Comparison of ENCODE assay signal across 9 cellular contexts in the genomic region with DNA sequence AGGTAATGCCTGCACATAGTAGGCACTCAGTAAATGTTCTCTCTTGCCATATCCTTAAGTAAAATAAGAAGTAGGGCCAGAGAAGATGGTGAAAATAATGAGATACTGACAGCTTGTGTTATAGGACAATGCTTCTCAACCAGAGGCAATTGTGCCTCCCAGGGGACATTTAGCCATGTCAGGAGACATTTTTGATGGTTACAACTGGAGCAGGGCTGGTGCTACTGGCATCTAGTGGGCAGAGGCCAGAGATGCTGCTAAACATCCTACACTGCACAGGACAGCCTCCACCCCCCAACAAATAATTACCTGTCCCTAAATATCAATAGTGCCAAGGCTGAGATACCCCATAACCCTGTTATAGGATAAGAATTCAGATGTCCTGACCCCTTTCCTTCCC. TPM values are rescaled to one million over a fixed set of nuclear protein-coding genes. Genes with fewer than 3 reads are reported as not detected.
DNase-seq lines count a peak whose midpoint lies in the region; ATAC-seq, FAIRE-seq and TF ChIP-seq lines count a peak whose summit lies in the region.
"Had no signal": no experiment of that assay in that cellular context is flagged by ENCODE, and none has a peak within 500 bp of the region (broad histone marks: within the 10 kb centered on the region; RNA-seq: fewer than 3 reads in every experiment).

No MANE protein-coding gene starts in this region.

- no peaks in the 10 kb centered on the region for H3K9me3 Mint-ChIP-seq in CD4-positive, CD25-positive, alpha-beta regulatory T cell
- no peaks in the 10 kb centered on the region for H3K9me3 Mint-ChIP-seq in activated CD4-positive, alpha-beta T cell treated with anti-CD3 and anti-CD28 coated beads, Interleukin-2, amount 10 ng/mL, durations not matched to agents 7 days and 5 days

- H3K4me1 ChIP-seq in CD4-positive, CD25-positive, alpha-beta regulatory T cell (ENCODE audit: control insufficient read depth, insufficient read depth, low read length, poor library complexity, severe bottlenecking): peaks cover 33% of the 10 kb centered on the region
- peaks cover 5% of the 10 kb centered on the region for H3K4me1 ChIP-seq in HEK293 (ENCODE audit: control insufficient read depth, insufficient read depth, low read length)

- no peaks in the 10 kb centered on the region for H3K9me3 ChIP-seq in CD4-positive, CD25-positive, alpha-beta regulatory T cell (ENCODE audit: control insufficient read depth in 2 of 2, low read length in 2 of 2)
- no peaks in the 10 kb centered on the region for H3K9me3 ChIP-seq in HEK293 (ENCODE audit: control insufficient read depth, insufficient read depth, low read depth, low read length)
- H3K9me3 ChIP-seq: thoracic aorta had no signal

- H3K4me1 Mint-ChIP-seq in CD4-positive, CD25-positive, alpha-beta regulatory T cell: peaks cover 0 to 43% (median 27%) of the 10 kb centered on the region in 4 donors
- H3K4me1 Mint-ChIP-seq in activated CD4-positive, alpha-beta T cell treated with anti-CD3 and anti-CD28 coated beads, Interleukin-2, amount 10 ng/mL, durations not matched to agents 7 days and 5 days: peaks cover 37% of the 10 kb centered on the region

- peak in 2 of 3 donors; percentile 35 to 65 for DNase-seq in CD4-positive, CD25-positive, alpha-beta regulatory T cell
- peak; percentile 53 for DNase-seq in activated CD4-positive, alpha-beta T cell treated with anti-CD3 and anti-CD28 coated beads, Interleukin-2, amount 10 ng/mL, durations not matched to agents 7 days and 5 days
- DNase-seq in left colon (no peak), T-helper 9 cell (no peak), GM19239 (ENCODE audit: insufficient read length, low spot score) (no peak), GF-D8 (lab: John Stamatoyannopoulos, UW) (no peak)

- H3K4me3 Mint-ChIP-seq in CD4-positive, CD25-positive, alpha-beta regulatory T cell: peak overlapping the region; percentile 84 to 95 (median 90)
- H3K4me3 Mint-ChIP-seq in activated CD4-positive, alpha-beta T cell treated with anti-CD3 and anti-CD28 coated beads, Interleukin-2, amount 10 ng/mL, durations not matched to agents 7 days and 5 days: peak overlapping the region; percentile 90

- intact Hi-C loops in left colon (cut with DNase I, micrococcal nuclease): no loop called here

- H3K36me3 ChIP-seq in CD4-positive, CD25-positive, alpha-beta regulatory T cell (ENCODE audit: control insufficient read depth, insufficient read depth, low read length): no peaks in the 10 kb centered on the region
- H3K36me3 ChIP-seq in HEK293 (ENCODE audit: control insufficient read depth in 2 of 2, insufficient read depth in 1 of 2, low read length in 2 of 2): peaks cover 0 to 14% of the 10 kb centered on the region in 2 experiments; a peak in 2 of 3 replicates
- H3K36me3 ChIP-seq: thoracic aorta had no signal

- no peak for FAIRE-seq in GM19239 (lab: Jason Lieb, UNC)

- no peaks in the 10 kb centered on the region for H3K27me3 Mint-ChIP-seq in CD4-positive, CD25-positive, alpha-beta regulatory T cell
- H3K27me3 Mint-ChIP-seq in activated CD4-positive, alpha-beta T cell treated with anti-CD3 and anti-CD28 coated beads, Interleukin-2, amount 10 ng/mL, durations not matched to agents 7 days and 5 days: no peaks in the 10 kb centered on the region

- peak overlapping the region; percentile 73 for H3K4me3 ChIP-seq in CD4-positive, CD25-positive, alpha-beta regulatory T cell (ENCODE audit: low read depth, low read length)
- no peak overlapping the region for H3K4me3 ChIP-seq in HEK293 (ENCODE audit: low read depth, low read length)

- POLR2A ChIA-PET in HEK293 (lab: Yijun Ruan, JAX): interaction anchor here (1.2 kb wide), 1 partner anchor 9 kb away, joined by 3 read pairs; no protein-coding TSS in a partner anchor
- POLR2A ChIA-PET in activated CD4-positive, alpha-beta T cell treated with anti-CD3 and anti-CD28 coated beads, Interleukin-2, amount 10 ng/mL, durations not matched to agents 7 days and 5 days (lab: Charles Lee): no interaction called here

- CTCF ChIA-PET in HEK293 (lab: Yijun Ruan, JAX): interaction anchor here (0.6 to 5.8 kb wide), 8 partner anchors 9 to 706 kb away, joined by 3 to 79 read pairs (median 4); partner anchors contain the start of gene RFFL
- CTCF ChIA-PET in activated CD4-positive, alpha-beta T cell treated with anti-CD3 and anti-CD28 coated beads, Interleukin-2, amount 10 ng/mL, durations not matched to agents 7 days and 5 days (lab: Charles Lee): interaction anchor here (0.6 to 3.5 kb wide), 10 partner anchors 13 to 575 kb away, joined by 3 to 20 read pairs (median 4); no protein-coding TSS in a partner anchor

- H3K27me3 ChIP-seq in CD4-positive, CD25-positive, alpha-beta regulatory T cell (ENCODE audit: control insufficient read depth, insufficient read depth, low read length): no peaks in the 10 kb centered on the region

- TF ChIP-seq CTCF in HEK293 (tag by site-specific recombination; IDR thresholded peaks at IDR 0.05): peak; percentile 45

- peaks cover 14% of the 10 kb centered on the region for H3K36me3 Mint-ChIP-seq in CD4-positive, CD25-positive, alpha-beta regulatory T cell
- H3K36me3 Mint-ChIP-seq in activated CD4-positive, alpha-beta T cell treated with anti-CD3 and anti-CD28 coated beads, Interleukin-2, amount 10 ng/mL, durations not matched to agents 7 days and 5 days (ENCODE audit: low read depth): peaks cover 27% of the 10 kb centered on the region

- H3K27ac Mint-ChIP-seq in CD4-positive, CD25-positive, alpha-beta regulatory T cell: peak overlapping the region; percentile 84 to 91 (median 87)
- peak overlapping the region; percentile 92 for H3K27ac Mint-ChIP-seq in activated CD4-positive, alpha-beta T cell treated with anti-CD3 and anti-CD28 coated beads, Interleukin-2, amount 10 ng/mL, durations not matched to agents 7 days and 5 days

- H3K27ac ChIP-seq in CD4-positive, CD25-positive, alpha-beta regulatory T cell (ENCODE audit: insufficient read depth, low read length, poor library complexity, severe bottlenecking): no peak overlapping the region
- no peak overlapping the region for H3K27ac ChIP-seq in HEK293 (ENCODE audit: extremely low read depth, low read depth, low read length)
- H3K27ac ChIP-seq: thoracic aorta had no signal

- peak in 1 of 2 donors; percentile 22 for ATAC-seq in CD4-positive, CD25-positive, alpha-beta regulatory T cell (ENCODE audit: low read depth in 2 of 2)
- ATAC-seq in left colon (peak; percentile 26), HG02623 (IDR thresholded peaks at IDR 0.05; ENCODE audit: unreplicated experiment) (no peak)

TF ChIP-seq in HEK293, 187 proteins besides CTCF, POLR2A, EP300 and RAD21:
- TF ChIP-seq ZNF654 (tag by site-specific recombination; IDR thresholded peaks at IDR 0.05; ENCODE audit: low read depth) (peak; percentile 20), KLF9 (tag by site-specific recombination; IDR thresholded peaks at IDR 0.05; ENCODE audit: low read depth) (no peak)

RNA-seq across cellular contexts. Expression of gene RAD51D, which starts 1.7 kb away (rescaled TPM):
- 11.7 TPM for total RNA-seq in CD4-positive, CD25-positive, alpha-beta regulatory T cell
- polyA plus RNA-seq in CD4-positive, CD25-positive, alpha-beta regulatory T cell: 10 to 100 TPM in 2 of 4 donors, 1 to 10 TPM in 2; 7.0 to 11.5 (median 10.3) TPM
- 10 to 100 TPM; 26.7 to 41.6 TPM for total RNA-seq in activated CD4-positive, alpha-beta T cell treated with anti-CD3 and anti-CD28 coated beads, Interleukin-2, amount 10 ng/mL, durations not matched to agents 7 days and 5 days
- total RNA-seq in left colon: 1 to 10 TPM; 8.8 to 8.9 TPM

RNA-seq across cellular contexts. Expression of gene FNDC8, which starts 3.4 kb away (rescaled TPM):
- total RNA-seq in CD4-positive, CD25-positive, alpha-beta regulatory T cell: not detected
- not detected for polyA plus RNA-seq in CD4-positive, CD25-positive, alpha-beta regulatory T cell
- total RNA-seq in activated CD4-positive, alpha-beta T cell treated with anti-CD3 and anti-CD28 coated beads, Interleukin-2, amount 10 ng/mL, durations not matched to agents 7 days and 5 days: not detected
- total RNA-seq in left colon: not detected
- total RNA-seq: thoracic aorta had no signal

RNA-seq across cellular contexts. Expression of gene NLE1, which starts 24.1 kb away (rescaled TPM):
- total RNA-seq in CD4-positive, CD25-positive, alpha-beta regulatory T cell: 9.8 TPM
- 1 to 10 TPM; 3.1 to 5.3 (median 3.8) TPM for polyA plus RNA-seq in CD4-positive, CD25-positive, alpha-beta regulatory T cell
- 10 to 100 TPM; 15.7 to 19.7 TPM for total RNA-seq in activated CD4-positive, alpha-beta T cell treated with anti-CD3 and anti-CD28 coated beads, Interleukin-2, amount 10 ng/mL, durations not matched to agents 7 days and 5 days
- 10 to 100 TPM in 1 of 2 donors, 1 to 10 TPM in 1; 7.8 to 10.5 TPM for total RNA-seq in left colon

RNA-seq across cellular contexts. Expression of gene UNC45B, which starts 29.6 kb away (rescaled TPM):
- total RNA-seq in CD4-positive, CD25-positive, alpha-beta regulatory T cell: 0.44 TPM
- polyA plus RNA-seq in CD4-positive, CD25-positive, alpha-beta regulatory T cell: under 1 TPM; 0.29 to 0.63 (median 0.43) TPM
- under 1 TPM; 0.10 TPM for total RNA-seq in activated CD4-positive, alpha-beta T cell treated with anti-CD3 and anti-CD28 coated beads, Interleukin-2, amount 10 ng/mL, durations not matched to agents 7 days and 5 days
- not detected for total RNA-seq in left colon
- total RNA-seq: thoracic aorta had no signal

RNA-seq across cellular contexts. Expression of gene RFFL, which starts 54.5 kb away (rescaled TPM):
- total RNA-seq in CD4-positive, CD25-positive, alpha-beta regulatory T cell: 118 TPM
- polyA plus RNA-seq in CD4-positive, CD25-positive, alpha-beta regulatory T cell: 100 to 1,000 TPM in 1 of 4 donors, 10 to 100 TPM in 3; 69.8 to 128 (median 79.3) TPM
- 10 to 100 TPM; 36.0 to 40.1 TPM for total RNA-seq in activated CD4-positive, alpha-beta T cell treated with anti-CD3 and anti-CD28 coated beads, Interleukin-2, amount 10 ng/mL, durations not matched to agents 7 days and 5 days
- 10 to 100 TPM; 53.4 to 60.8 TPM for total RNA-seq in left colon

Comparison
In these comparisons a context has a peak if more than half of its experiments do, and no peak if none do; other contexts are left out.
1. DNase-seq: peak in CD4-positive, CD25-positive, alpha-beta regulatory T cell (2 of 3) and activated CD4-positive, alpha-beta T cell treated with anti-CD3 and anti-CD28 coated beads, Interleukin-2, amount 10 ng/mL, durations not matched to agents 7 days and 5 days (single experiment); none in left colon (0 of 2), T-helper 9 cell (single experiment), GM19239 (single experiment) and GF-D8 (single experiment).